In the genomic region with DNA sequence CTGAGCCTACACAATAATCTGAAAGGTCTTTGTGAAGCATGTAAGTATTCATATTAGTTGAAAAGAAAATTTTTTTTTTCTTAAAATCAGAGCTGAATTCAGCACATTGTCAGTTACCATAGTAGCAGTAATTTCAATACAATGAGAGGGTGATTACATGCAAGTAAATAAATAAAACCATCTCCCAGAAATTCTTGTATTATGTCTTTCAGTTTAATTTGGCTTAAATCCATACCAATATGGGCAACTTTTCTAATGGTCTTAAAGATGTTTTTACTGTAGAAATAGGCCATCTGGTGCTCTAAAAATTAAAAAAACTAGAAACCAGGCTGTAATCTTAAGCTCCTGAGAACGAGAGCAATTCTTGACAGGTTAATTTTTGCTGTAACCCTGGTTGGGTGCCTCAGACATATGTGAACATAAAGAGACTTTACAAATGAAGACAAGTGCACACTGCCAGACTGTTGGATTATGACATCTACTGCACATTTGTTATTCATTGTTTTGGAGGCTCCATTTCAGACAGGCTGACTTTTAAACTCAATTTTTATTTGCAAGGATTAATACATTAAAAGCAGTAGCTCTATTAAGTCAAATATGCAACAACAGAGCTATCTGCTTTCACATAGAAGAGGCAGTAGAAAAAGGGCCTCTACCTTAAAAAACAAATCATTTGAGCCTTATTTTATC, we compare ENCODE assay signal across 24 cellular contexts.
"Had no signal": no experiment of that assay in that cellular context is flagged by ENCODE, and none has a peak within 500 bp of the region (broad histone marks: within the 10 kb centered on the region; RNA-seq: fewer than 3 reads in every experiment).

No MANE protein-coding gene starts in this region.

- H3K4me3 ChIP-seq: left lung, lung, thoracic aorta, vagina had no signal

- DNase-seq: activated B cell treated with CpG ODN at 0.5 μM for 24 hours; activated CD4-positive, alpha-beta T cell treated with anti-CD3 and anti-CD28 coated beads for 36 hours; activated CD4-positive, alpha-beta T cell treated with anti-CD3 and anti-CD28 coated beads, Interleukin-2, amount 50 U/mL, for 48 hours; activated effector memory CD4-positive, alpha-beta T cell treated with anti-CD3 and anti-CD28 coated beads, Interleukin-2, amount 50 U/mL, for 16 hours; activated naive CD4-positive, alpha-beta T cell treated with anti-CD3 and anti-CD28 coated beads, Interleukin-2, amount 10 ng/mL, durations not matched to agents 7 days and 5 days; activated T-cell treated with anti-CD3 and anti-CD28 coated beads, Interleukin-2, amount 50 U/mL, for 72 hours; brain microvascular endothelial cell; central memory CD4-positive, alpha-beta T cell; effector memory CD4-positive, alpha-beta T cell; kidney; left lung; nucleus accumbens; posterior cingulate gyrus; small intestine; stimulated activated CD4-positive, alpha-beta T cell treated with anti-CD3 and anti-CD28 coated beads, Interleukin-2, amount 100 ng/mL, for 24 hours; stimulated activated naive B cell treated with anti-CD40 and anti-IgM and Interleukin-4, amounts not matched to agents 10 μg/mL and 1 μg/mL and 100 μg/mL, for 72 hours; T-helper 1 cell had no signal

- H3K9me3 ChIP-seq: left lung, thoracic aorta, vagina had no signal

- FAIRE-seq: endothelial cell of umbilical vein, kidney, small intestine had no signal

- ATAC-seq: activated CD4-positive, alpha-beta T cell treated with anti-CD3 and anti-CD28 coated beads for 36 hours; activated T-cell treated with anti-CD3 and anti-CD28 coated beads, Interleukin-2, amount 50 U/mL, for 72 hours; esophagus mucosa; left lung; natural killer cell treated with Interleukin-12 subunit alpha and Interleukin-12 subunit beta and Interleukin-15 and Interleukin-18, amount 100 ng/mL, for 72 hours; sciatic nerve; stimulated activated naive B cell treated with anti-CD40 and anti-IgM and Interleukin-4, amounts not matched to agents 10 μg/mL and 1 μg/mL and 100 μg/mL, for 72 hours had no signal

- H3K36me3 ChIP-seq: brain microvascular endothelial cell, left lung, thoracic aorta, vagina had no signal

- H3K27ac ChIP-seq: brain microvascular endothelial cell, left lung, thoracic aorta, vagina had no signal

- H3K27me3 ChIP-seq: brain microvascular endothelial cell, left lung, vagina had no signal

- H3K4me1 ChIP-seq: left lung, vagina had no signal
